In genomic region chr5:178632305-178632704, GRCh38 we compare ENCODE assay signal across 26 cellular contexts. TPM values are rescaled to one million over a fixed set of nuclear protein-coding genes. Genes with fewer than 3 reads are reported as not detected.
"Had no signal": no experiment of that assay in that cellular context is flagged by ENCODE, and none has a peak within 500 bp of the region (broad histone marks: within the 10 kb centered on the region; RNA-seq: fewer than 3 reads in every experiment).

No MANE protein-coding gene starts in this region.

- H3K27me3 Mint-ChIP-seq: activated T-helper 17 cell treated with anti-CD3 and anti-CD28 coated beads, Interleukin-2, amount 50 U/mL, for 72 hours had no signal

- H3K9me3 Mint-ChIP-seq: activated naive CD4-positive, alpha-beta T cell treated with anti-CD3 and anti-CD28 coated beads for 36 hours; activated T-helper 17 cell treated with anti-CD3 and anti-CD28 coated beads, Interleukin-2, amount 50 U/mL, for 72 hours; central memory CD8-positive, alpha-beta T cell; T-cell had no signal

- H3K4me3 Mint-ChIP-seq: activated CD4-positive, alpha-beta memory T cell treated with anti-CD3 and anti-CD28 coated beads, Interleukin-2, amount 10 ng/mL, durations not matched to agents 7 days and 5 days; activated CD4-positive, alpha-beta T cell treated with anti-CD3 and anti-CD28 coated beads for 36 hours; activated naive CD4-positive, alpha-beta T cell treated with anti-CD3 and anti-CD28 coated beads for 36 hours; activated naive CD8-positive, alpha-beta T cell; activated T-helper 17 cell treated with anti-CD3 and anti-CD28 coated beads, Interleukin-2, amount 50 U/mL, for 72 hours; central memory CD8-positive, alpha-beta T cell; T-cell had no signal

- H3K36me3 Mint-ChIP-seq: activated naive CD8-positive, alpha-beta T cell; brain; T-cell had no signal

- H3K4me1 Mint-ChIP-seq: activated CD4-positive, alpha-beta T cell treated with anti-CD3 and anti-CD28 coated beads for 36 hours; activated T-helper 17 cell treated with anti-CD3 and anti-CD28 coated beads, Interleukin-2, amount 50 U/mL, for 72 hours; central memory CD8-positive, alpha-beta T cell had no signal

- ATAC-seq: activated CD4-positive, alpha-beta T cell treated with anti-CD3 and anti-CD28 coated beads for 36 hours; activated T-helper 17 cell treated with anti-CD3 and anti-CD28 coated beads, Interleukin-2, amount 50 U/mL, for 72 hours; T-cell had no signal

- H3K27ac Mint-ChIP-seq: activated CD4-positive, alpha-beta memory T cell treated with anti-CD3 and anti-CD28 coated beads, Interleukin-2, amount 10 ng/mL, durations not matched to agents 7 days and 5 days; activated CD4-positive, alpha-beta T cell treated with anti-CD3 and anti-CD28 coated beads for 36 hours; activated naive CD4-positive, alpha-beta T cell treated with anti-CD3 and anti-CD28 coated beads for 36 hours; activated naive CD8-positive, alpha-beta T cell; activated T-helper 17 cell treated with anti-CD3 and anti-CD28 coated beads, Interleukin-2, amount 50 U/mL, for 72 hours; brain; T-cell had no signal

- DNase-seq: activated CD4-positive, alpha-beta memory T cell treated with anti-CD3 and anti-CD28 coated beads, Interleukin-2, amount 10 ng/mL, durations not matched to agents 7 days and 5 days; activated CD4-positive, alpha-beta T cell treated with anti-CD3 and anti-CD28 coated beads for 36 hours; activated CD4-positive, alpha-beta T cell treated with anti-CD3 and anti-CD28 coated beads, Interleukin-2, amount 50 U/mL, for 1 hour; activated gamma-delta T cell; activated naive CD4-positive, alpha-beta T cell treated with anti-CD3 and anti-CD28 coated beads for 36 hours; activated T-cell treated with anti-CD3 and anti-CD28 coated beads for 4 hours; activated T-cell treated with anti-CD3 and anti-CD28 coated beads, Interleukin-2, amount 50 U/mL, for 48 hours; amygdala; NCI-H1048; NCI-H1417; NCI-H1930; NCI-H2107; NCI-H2171 treated with DMSO at 0.1 percent for 48 hours; NCI-H226; NCI-H510A; NCI-H526 treated with DMSO at 0.1 percent for 48 hours; SHP77; T-cell; T-helper 2 cell; T1000 had no signal

RNA-seq across cellular contexts. Expression of gene COL23A1, which starts 42.1 kb away (rescaled TPM):
- total RNA-seq: activated CD4-positive, alpha-beta T cell treated with anti-CD3 and anti-CD28 coated beads for 36 hours; MCF 10A; SJSA1 had no signal
